Comparison of ENCODE assay signal across 12 cellular contexts in the genomic region with DNA sequence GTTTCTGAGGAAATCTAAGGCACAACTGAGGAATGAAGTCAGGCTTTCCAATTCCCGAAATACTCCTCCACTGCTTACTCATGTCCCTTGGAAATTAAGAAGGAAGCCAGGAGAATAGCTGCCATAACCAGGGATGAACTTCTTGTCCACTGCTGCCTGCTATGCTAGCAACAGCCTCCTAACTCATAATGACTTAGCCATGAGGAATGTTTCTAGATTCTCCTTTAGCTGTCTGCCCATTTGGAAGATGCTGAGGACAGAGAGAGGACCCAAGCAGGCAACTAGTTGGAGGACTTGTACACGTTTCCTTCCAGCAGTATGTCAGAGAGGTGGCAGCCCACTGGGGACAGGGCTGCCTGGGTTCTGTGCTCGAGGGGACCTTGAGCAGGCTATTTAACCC. TPM values are rescaled to one million over a fixed set of nuclear protein-coding genes. Genes with fewer than 3 reads are reported as not detected.
A peak's percentile ranks its signal among the peaks of the same experiment; 100 is the strongest.
DNase-seq lines count a peak whose midpoint lies in the region; TF ChIP-seq lines count a peak whose summit lies in the region.
"Had no signal": no experiment of that assay in that cellular context is flagged by ENCODE, and none has a peak within 500 bp of the region (broad histone marks: within the 10 kb centered on the region; RNA-seq: fewer than 3 reads in every experiment).

No MANE protein-coding gene starts in this region.

- H3F3A ChIP-seq in GM23248 (ENCODE audit: insufficient read depth) = peaks cover 84% of the 10 kb centered on the region
- H3F3A ChIP-seq in smooth muscle cell (ENCODE audit: low read depth) = peaks cover 18% of the 10 kb centered on the region

- H4K20me1 ChIP-seq in GM23248 (ENCODE audit: insufficient read depth) (no peaks in the 10 kb centered on the region), smooth muscle cell (ENCODE audit: low read depth) (no peaks in the 10 kb centered on the region)

- DNase-seq in GM23248 = peak; percentile 89
- peak; percentile 70 for DNase-seq in iris pigment epithelial cell (ENCODE audit: low read depth)
- no peak for DNase-seq in smooth muscle cell (lab: John Stamatoyannopoulos, UW; ENCODE audit: unreplicated experiment)
- DNase-seq in stimulated activated naive CD4-positive, alpha-beta T cell treated with Interleukin-2 at 50 U/mL for 16 hours (lab: John Stamatoyannopoulos, UW) = no peak
- DNase-seq in KG1 (lab: John Stamatoyannopoulos, UW) = no peak
- DNase-seq in activated CD4-positive, alpha-beta T cell treated with anti-CD3 and anti-CD28 coated beads, Interleukin-2, amount 50 U/mL, for 48 hours = no peak
- DNase-seq in activated CD4-positive, alpha-beta T cell treated with anti-CD3 and anti-CD28 coated beads, Interleukin-2, amount 50 U/mL, for 4 hours = no peak
- DNase-seq: cortex of kidney, MM.1S, OCI-M1 had no signal

- H3K36me3 ChIP-seq in GM23248 (ENCODE audit: low read depth) (no peaks in the 10 kb centered on the region), smooth muscle cell (ENCODE audit: low read depth) (no peaks in the 10 kb centered on the region)

- H3K27ac ChIP-seq in GM23248 (peak overlapping the region; percentile 95), smooth muscle cell (ENCODE audit: low read depth) (peak overlapping the region; percentile 95)

- peak overlapping the region in 4 of 5 experiments; percentile 80 to 89 (median 84) for H3K4me3 Mint-ChIP-seq in brain
- H3K4me3 Mint-ChIP-seq: memory B cell had no signal

- peak overlapping the region; percentile 65 for H3K9ac ChIP-seq in GM23248
- H3K9ac ChIP-seq in smooth muscle cell (ENCODE audit: low read depth) = peak overlapping the region; percentile 73

- WGBS in GM23248 (ENCODE audit: low coverage in 1 of 2, low lambda C conversion rate in 2 of 2, missing lambda C conversion rate in 2 of 2), 2 experiments = 0% methylated on average over 3 of the region's 3 CpGs
- 32% methylated on average over 3 of the region's 3 CpGs for WGBS in smooth muscle cell (ENCODE audit: low lambda C conversion rate)

- H3K36me3 Mint-ChIP-seq in brain = no peaks in the 10 kb centered on the region
- H3K36me3 Mint-ChIP-seq: memory B cell had no signal

- peak overlapping the region; percentile 77 for H3K4me2 ChIP-seq in GM23248 (ENCODE audit: unreplicated experiment)
- H3K4me2 ChIP-seq in smooth muscle cell = peak overlapping the region; percentile 83

- peak overlapping the region; percentile 78 for H3K4me3 ChIP-seq in GM23248
- no peak overlapping the region for H3K4me3 ChIP-seq in smooth muscle cell

- H3K9me3 ChIP-seq in GM23248 (ENCODE audit: low read depth) = no peaks in the 10 kb centered on the region
- H3K9me3 ChIP-seq in smooth muscle cell (replicated peaks; ENCODE audit: low read depth) = no peaks in the 10 kb centered on the region

- H2AFZ ChIP-seq in GM23248 = no peak overlapping the region
- no peak overlapping the region for H2AFZ ChIP-seq in smooth muscle cell (ENCODE audit: low read depth)

- H3K9me3 Mint-ChIP-seq in brain = peaks cover 0 to 2% (median 0%) of the 10 kb centered on the region in 5 experiments
- H3K9me3 Mint-ChIP-seq: memory B cell had no signal

- H3K27me3 ChIP-seq in GM23248 (replicated peaks; ENCODE audit: insufficient read depth) (no peaks in the 10 kb centered on the region), smooth muscle cell (ENCODE audit: low read depth) (no peaks in the 10 kb centered on the region)

- TF ChIP-seq CTCF in brain (conservative IDR thresholded peaks at IDR 0.05) (no peak), smooth muscle cell (IDR thresholded peaks at IDR 0.05; ENCODE audit: borderline replicate concordance, insufficient read depth, poor library complexity, severe bottlenecking) (no peak)

- in situ Hi-C loops in GM23248 (cut with MboI) = no loop called here

- H3K4me1 ChIP-seq in GM23248 (ENCODE audit: insufficient read depth) (peaks cover 67% of the 10 kb centered on the region), smooth muscle cell (ENCODE audit: low read depth) (peaks cover 24% of the 10 kb centered on the region)

- no peaks in the 10 kb centered on the region for H3K27me3 Mint-ChIP-seq in brain

- peak overlapping the region in 4 of 5 experiments; percentile 30 to 94 (median 87) for H3K27ac Mint-ChIP-seq in brain
- H3K27ac Mint-ChIP-seq: memory B cell had no signal

- H3K79me2 ChIP-seq in GM23248 (ENCODE audit: insufficient read depth) (no peaks in the 10 kb centered on the region), smooth muscle cell (ENCODE audit: low read depth) (no peaks in the 10 kb centered on the region)

- H3K4me1 Mint-ChIP-seq in brain = peaks cover 56% of the 10 kb centered on the region

- H3K9me2 ChIP-seq in GM23248 (ENCODE audit: insufficient read depth) = no peaks in the 10 kb centered on the region

RNA-seq across cellular contexts. Expression of a gene that starts 0.9 kb away (rescaled TPM):
- total RNA-seq in GM23248 (2014; rRNA removed; shearing (Covaris generic)) = 28.3 and 33.1 TPM in 2 replicates
- polyA plus RNA-seq in GM23248 (2016; fragmentation: Nextera tagmentation; extraction: Ambion mirVana) (111 and 115 TPM in 2 replicates), brain (ENCODE audit: insufficient read depth, low read depth, low replicate concordance) (2.3 TPM), smooth muscle cell (36.5 and 38.9 TPM in 2 replicates)
- total RNA-seq in smooth muscle cell = 15.6 and 33.2 TPM in 2 replicates

RNA-seq across cellular contexts. Expression of a gene that starts 15.9 kb away (rescaled TPM):
- total RNA-seq in GM23248 (2014; rRNA removed; shearing (Covaris generic)) = 4.9 and 7.3 TPM in 2 replicates
- 2.4 and 2.7 TPM in 2 replicates for polyA plus RNA-seq in GM23248 (2016; fragmentation: Nextera tagmentation; extraction: Ambion mirVana)
- not detected for polyA plus RNA-seq in brain (ENCODE audit: insufficient read depth, low read depth, low replicate concordance)
- total RNA-seq in smooth muscle cell = 0.31 and 0.36 TPM in 2 replicates
- polyA plus RNA-seq in smooth muscle cell = 0.27 and 0.74 TPM in 2 replicates

RNA-seq across cellular contexts. Expression of a gene that starts 31.4 kb away (rescaled TPM):
- not detected in 2 replicates for total RNA-seq in GM23248 (2014; rRNA removed; shearing (Covaris generic))
- not detected in 2 replicates for polyA plus RNA-seq in GM23248 (2016; fragmentation: Nextera tagmentation; extraction: Ambion mirVana)
- not detected for polyA plus RNA-seq in brain (ENCODE audit: insufficient read depth, low read depth, low replicate concordance)
- total RNA-seq in smooth muscle cell = not detected in 2 replicates
- polyA plus RNA-seq in smooth muscle cell = not detected in 2 replicates

Comparison
In these comparisons a context has a peak if more than half of its experiments do, and no peak if none do; other contexts are left out.
1. DNase-seq: peak in GM23248 (single experiment) and iris pigment epithelial cell (single experiment); none in smooth muscle cell (single experiment), stimulated activated naive CD4-positive, alpha-beta T cell treated with Interleukin-2 at 50 U/mL for 16 hours (single experiment), KG1 (single experiment), activated CD4-positive, alpha-beta T cell treated with anti-CD3 and anti-CD28 coated beads, Interleukin-2, amount 50 U/mL, for 48 hours (0 of 2) and activated CD4-positive, alpha-beta T cell treated with anti-CD3 and anti-CD28 coated beads, Interleukin-2, amount 50 U/mL, for 4 hours (0 of 2).
2. RNA of a gene that starts 0.9 kb away (polyA plus RNA-seq): 111 to 115 TPM in GM23248 and 36.5 to 38.9 TPM in smooth muscle cell; 2.3 TPM in brain (single experiment); every median in the first group is over 10 times any median in the second.